Comparison of ENCODE assay signal across 8 cellular contexts in the genomic region with DNA sequence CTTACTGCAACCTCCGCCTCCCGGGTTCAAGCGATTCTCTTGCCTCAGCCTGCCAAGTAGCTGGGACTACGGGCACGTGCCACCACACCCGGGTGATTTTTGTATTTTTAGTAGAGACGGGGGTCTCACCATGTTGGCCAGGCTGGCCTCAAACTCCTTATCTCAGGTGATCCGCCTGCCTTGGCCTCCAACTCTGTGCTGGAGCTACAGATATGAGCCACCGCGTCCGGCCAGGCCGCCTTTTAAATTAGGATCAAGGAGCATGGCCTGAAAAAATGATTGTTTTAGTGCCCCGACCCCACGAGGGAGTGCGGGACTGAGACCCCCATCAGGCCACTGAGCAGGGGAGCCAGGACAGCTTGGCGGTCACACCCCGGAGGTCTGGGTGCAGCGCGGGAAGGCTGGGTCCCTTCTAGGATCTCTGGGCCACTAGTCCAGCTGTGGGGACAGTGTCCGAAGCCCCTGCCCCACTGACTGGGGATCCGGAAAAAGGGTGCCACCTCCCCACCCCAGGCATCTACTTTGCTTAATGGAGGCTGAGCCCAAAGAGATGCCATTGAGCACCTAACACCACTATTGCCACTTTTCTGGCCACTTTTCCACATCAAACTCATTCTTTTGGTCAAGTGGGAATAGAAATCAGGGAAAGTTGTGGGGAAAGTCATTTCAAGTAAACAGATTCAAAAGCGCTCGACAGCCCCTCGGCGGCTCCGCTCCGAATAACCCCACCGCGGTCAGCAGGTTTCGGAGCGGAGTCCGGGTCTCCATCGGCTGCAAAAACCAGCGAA.
DNase-seq lines count a peak whose midpoint lies in the region; ATAC-seq and TF ChIP-seq lines count a peak whose summit lies in the region.

No MANE protein-coding gene starts in this region.

- DNase-seq in AG10803 (ENCODE audit: low read depth) (no peak), LNCaP clone FGC (ENCODE audit: low read depth) (no peak), coronary artery (ENCODE audit: low spot score) (no peak), nephron progenitor cell (no peak), NCI-H1694 treated with DMSO at 0.1 percent for 48 hours (lab: John Stamatoyannopoulos, UW) (no peak), COLO829 (ENCODE audit: low spot score) (no peak), NCI-H1105 treated with DMSO at 0.1 percent for 48 hours (lab: John Stamatoyannopoulos, UW) (no peak)

- no peak for ATAC-seq in HG03175 (IDR thresholded peaks at IDR 0.05; ENCODE audit: unreplicated experiment)

- peaks cover 13% of the 10 kb centered on the region for H3K9me3 Mint-ChIP-seq in nephron progenitor cell

- TF ChIP-seq CTCF in AG10803 (conservative IDR thresholded peaks at IDR 0.05; ENCODE audit: low read length), result no peak
- no peak for TF ChIP-seq CTCF in LNCaP clone FGC (IDR thresholded peaks at IDR 0.05; ENCODE audit: control insufficient read depth, extremely low read depth, insufficient read depth)
- TF ChIP-seq CTCF in coronary artery (IDR thresholded peaks at IDR 0.05), result no peak
- no peak for TF ChIP-seq CTCF in nephron progenitor cell (IDR thresholded peaks at IDR 0.05)

- no peak overlapping the region for H3K27ac Mint-ChIP-seq in nephron progenitor cell

- H3K27ac ChIP-seq in coronary artery, result no peak overlapping the region

- no peaks in the 10 kb centered on the region for H3K36me3 Mint-ChIP-seq in nephron progenitor cell (ENCODE audit: low read depth)

- peaks cover 25% of the 10 kb centered on the region for H3K27me3 Mint-ChIP-seq in nephron progenitor cell (ENCODE audit: low read depth, poor library complexity)

- H3K4me3 ChIP-seq in AG10803 (ENCODE audit: low read length) (peak overlapping the region; percentile 36), LNCaP clone FGC (ENCODE audit: low read depth, low read length) (peak overlapping the region; percentile 17), coronary artery (peak overlapping the region; percentile 66)

- H3K4me3 Mint-ChIP-seq in nephron progenitor cell, result peak overlapping the region; percentile 18

- H3K4me1 Mint-ChIP-seq in nephron progenitor cell, result peaks cover 8% of the 10 kb centered on the region
